ENCODE assay signal across 39 cellular contexts in the genomic region with DNA sequence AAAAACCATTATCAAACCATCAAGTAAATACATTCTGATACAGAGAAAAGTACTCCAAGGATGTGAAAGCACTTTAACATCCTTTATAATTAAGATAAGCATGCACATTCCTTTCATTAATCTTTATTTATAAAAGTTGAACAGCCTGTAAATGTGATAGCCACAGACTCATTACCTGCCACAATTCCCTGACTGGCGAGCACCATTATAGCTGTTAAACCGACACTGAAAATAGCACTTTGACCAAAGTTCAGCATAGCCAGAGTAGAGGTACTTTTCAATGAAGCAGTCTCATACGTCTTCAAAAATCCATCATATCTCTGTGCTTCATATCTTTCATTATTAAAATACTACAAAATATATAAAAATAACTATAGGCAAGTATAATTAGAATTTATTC.
"Had no signal": no experiment of that assay in that cellular context is flagged by ENCODE, and none has a peak within 500 bp of the region (broad histone marks: within the 10 kb centered on the region; RNA-seq: fewer than 3 reads in every experiment).

No MANE protein-coding gene starts in this region.

- H3K4me3 Mint-ChIP-seq: activated naive CD4-positive, alpha-beta T cell treated with anti-CD3 and anti-CD28 coated beads for 36 hours; activated naive CD4-positive, alpha-beta T cell treated with anti-CD3 and anti-CD28 coated beads, Interleukin-2, amount 10 ng/mL, durations not matched to agents 7 days and 5 days; activated naive CD4-positive, alpha-beta T cell treated with anti-CD3 and anti-CD28 coated beads, Interleukin-2, amount 50 U/mL, for 24 hours; activated naive CD8-positive, alpha-beta T cell; activated naive CD8-positive, alpha-beta T cell treated with anti-CD3 and anti-CD28 coated beads for 36 hours; activated naive CD8-positive, alpha-beta T cell treated with anti-CD3 and anti-CD28 coated beads, Interleukin-2, amount 10 ng/mL, durations not matched to agents 7 days and 5 days; activated naive CD8-positive, alpha-beta T cell treated with anti-CD3 and anti-CD28 coated beads, Interleukin-2, amount 50 U/mL, for 24 hours; activated T-cell treated with anti-CD3 and anti-CD28 coated beads, Interleukin-2, amount 50 U/mL, for 24 hours; activated T-cell treated with anti-CD3 and anti-CD28 coated beads, Interleukin-2, amount 50 U/mL, for 4 hours; activated T-cell treated with anti-CD3 and anti-CD28 coated beads, Interleukin-2, amount 50 U/mL, for 72 hours; activated T-helper 1 cell treated with anti-CD3 and anti-CD28 coated beads, Interleukin-12 subunit alpha, Interleukin-12 subunit beta, Interleukin-2, Interleukin-4 antibody, amounts not matched to agents 30 ng/mL and 10 ng/mL and 1 ng/mL, durations not matched to agents 14 hours and 24 hours and 36 hours; activated T-helper 17 cell treated with anti-CD3 and anti-CD28 coated beads, Interleukin-2, amount 50 U/mL, for 72 hours; brain; central memory CD8-positive, alpha-beta T cell had no signal

- FAIRE-seq: bronchial epithelial cell had no signal

- H3K4me1 ChIP-seq: adrenal gland, ascending aorta, breast epithelium had no signal

- H3K27me3 ChIP-seq: ascending aorta, brain microvascular endothelial cell, cardiac muscle cell had no signal

- H3K9me3 ChIP-seq: adrenal gland, ascending aorta, breast epithelium had no signal

- H3K4me3 ChIP-seq: adrenal gland, ascending aorta, breast epithelium, cardiac muscle cell had no signal

- H3K4me1 Mint-ChIP-seq: activated naive CD4-positive, alpha-beta T cell treated with anti-CD3 and anti-CD28 coated beads, Interleukin-2, amount 10 ng/mL, durations not matched to agents 7 days and 5 days; activated naive CD4-positive, alpha-beta T cell treated with anti-CD3 and anti-CD28 coated beads, Interleukin-2, amount 50 U/mL, for 24 hours; activated naive CD8-positive, alpha-beta T cell treated with anti-CD3 and anti-CD28 coated beads, Interleukin-2, amount 10 ng/mL, durations not matched to agents 7 days and 5 days; activated T-helper 17 cell treated with anti-CD3 and anti-CD28 coated beads, Interleukin-2, amount 50 U/mL, for 72 hours; brain; central memory CD8-positive, alpha-beta T cell had no signal

- H3K9me3 Mint-ChIP-seq: activated naive CD4-positive, alpha-beta T cell treated with anti-CD3 and anti-CD28 coated beads for 36 hours; activated naive CD4-positive, alpha-beta T cell treated with anti-CD3 and anti-CD28 coated beads, Interleukin-2, amount 10 ng/mL, durations not matched to agents 7 days and 5 days; activated naive CD4-positive, alpha-beta T cell treated with anti-CD3 and anti-CD28 coated beads, Interleukin-2, amount 50 U/mL, for 24 hours; activated naive CD4-positive, alpha-beta T cell treated with anti-CD3 and anti-CD28 coated beads, Interleukin-2, amount 50 U/mL, for 72 hours; activated naive CD8-positive, alpha-beta T cell treated with anti-CD3 and anti-CD28 coated beads for 36 hours; activated naive CD8-positive, alpha-beta T cell treated with anti-CD3 and anti-CD28 coated beads, Interleukin-2, amount 10 ng/mL, durations not matched to agents 7 days and 5 days; activated naive CD8-positive, alpha-beta T cell treated with anti-CD3 and anti-CD28 coated beads, Interleukin-2, amount 50 U/mL, for 24 hours; activated T-cell treated with anti-CD3 and anti-CD28 coated beads, Interleukin-2, amount 50 U/mL, for 24 hours; activated T-cell treated with anti-CD3 and anti-CD28 coated beads, Interleukin-2, amount 50 U/mL, for 4 hours; activated T-cell treated with anti-CD3 and anti-CD28 coated beads, Interleukin-2, amount 50 U/mL, for 72 hours; activated T-helper 1 cell treated with anti-CD3 and anti-CD28 coated beads, Interleukin-12 subunit alpha, Interleukin-12 subunit beta, Interleukin-2, Interleukin-4 antibody, amounts not matched to agents 30 ng/mL and 10 ng/mL and 1 ng/mL, durations not matched to agents 14 hours and 24 hours and 36 hours; activated T-helper 17 cell treated with anti-CD3 and anti-CD28 coated beads, Interleukin-2, amount 50 U/mL, for 72 hours; activated T-helper 2 cell treated with anti-CD3 and anti-CD28 coated beads, Interferon-gamma antibody, Interleukin-2, Interleukin-4, amounts not matched to agents 10 μg/mL and 5 μg/mL and 100 μg/mL, durations not matched to agents 14 hours and 24 hours and 36 hours; brain; central memory CD8-positive, alpha-beta T cell had no signal

- H3K27me3 Mint-ChIP-seq: activated naive CD4-positive, alpha-beta T cell treated with anti-CD3 and anti-CD28 coated beads, Interleukin-2, amount 10 ng/mL, durations not matched to agents 7 days and 5 days; activated naive CD4-positive, alpha-beta T cell treated with anti-CD3 and anti-CD28 coated beads, Interleukin-2, amount 50 U/mL, for 24 hours; activated naive CD8-positive, alpha-beta T cell; activated naive CD8-positive, alpha-beta T cell treated with anti-CD3 and anti-CD28 coated beads for 36 hours; activated naive CD8-positive, alpha-beta T cell treated with anti-CD3 and anti-CD28 coated beads, Interleukin-2, amount 10 ng/mL, durations not matched to agents 7 days and 5 days; activated naive CD8-positive, alpha-beta T cell treated with anti-CD3 and anti-CD28 coated beads, Interleukin-2, amount 50 U/mL, for 24 hours; activated T-helper 17 cell treated with anti-CD3 and anti-CD28 coated beads, Interleukin-2, amount 50 U/mL, for 72 hours; brain; central memory CD8-positive, alpha-beta T cell had no signal

- H3K36me3 ChIP-seq: adrenal gland, brain microvascular endothelial cell, cardiac muscle cell had no signal

- H3K27ac ChIP-seq: adrenal gland, ascending aorta, brain microvascular endothelial cell, breast epithelium, cardiac muscle cell had no signal

- DNase-seq: activated effector memory CD4-positive, alpha-beta T cell treated with anti-CD3 and anti-CD28 coated beads, Interleukin-2, amount 50 U/mL, for 16 hours; activated effector memory CD4-positive, alpha-beta T cell treated with Interleukin-2 at 50 U/mL for 16 hours; activated gamma-delta T cell; activated gamma-delta T cell treated with Interleukin-2 at 50 U/mL for 16 hours; activated naive CD4-positive, alpha-beta T cell; activated naive CD4-positive, alpha-beta T cell treated with anti-CD3 and anti-CD28 coated beads for 36 hours; activated naive CD4-positive, alpha-beta T cell treated with anti-CD3 and anti-CD28 coated beads, Interleukin-2, amount 10 ng/mL, durations not matched to agents 7 days and 5 days; activated naive CD4-positive, alpha-beta T cell treated with anti-CD3 and anti-CD28 coated beads, Interleukin-2, amount 50 U/mL, for 16 hours; activated naive CD4-positive, alpha-beta T cell treated with Interleukin-2 at 50 U/mL for 16 hours; activated naive CD8-positive, alpha-beta T cell treated with anti-CD3 and anti-CD28 coated beads for 36 hours; activated naive CD8-positive, alpha-beta T cell treated with anti-CD3 and anti-CD28 coated beads, Interleukin-2, amount 10 ng/mL, durations not matched to agents 7 days and 5 days; activated naive CD8-positive, alpha-beta T cell treated with anti-CD3 and anti-CD28 coated beads, Interleukin-2, amount 50 U/mL, for 24 hours; activated T-cell treated with anti-CD3 and anti-CD28 coated beads for 4 hours; activated T-cell treated with anti-CD3 and anti-CD28 coated beads, Interleukin-2, amount 50 U/mL, for 1 hour; activated T-cell treated with anti-CD3 and anti-CD28 coated beads, Interleukin-2, amount 50 U/mL, for 24 hours; activated T-cell treated with anti-CD3 and anti-CD28 coated beads, Interleukin-2, amount 50 U/mL, for 4 hours; activated T-cell treated with anti-CD3 and anti-CD28 coated beads, Interleukin-2, amount 50 U/mL, for 48 hours; activated T-cell treated with anti-CD3 and anti-CD28 coated beads, Interleukin-2, amount 50 U/mL, for 72 hours; adrenal gland; amniotic stem cell; amygdala; anterior cingulate cortex; aorta; brain microvascular endothelial cell; caudate nucleus; central memory CD4-positive, alpha-beta T cell; cerebellar nuclear complex had no signal

- ATAC-seq: activated naive CD4-positive, alpha-beta T cell treated with anti-CD3 and anti-CD28 coated beads, Interleukin-2, amount 50 U/mL, for 72 hours; activated naive CD8-positive, alpha-beta T cell treated with anti-CD3 and anti-CD28 coated beads, Interleukin-2, amount 50 U/mL, for 24 hours; activated T-cell treated with anti-CD3 and anti-CD28 coated beads, Interleukin-2, amount 50 U/mL, for 4 hours; activated T-cell treated with anti-CD3 and anti-CD28 coated beads, Interleukin-2, amount 50 U/mL, for 72 hours; activated T-helper 17 cell treated with anti-CD3 and anti-CD28 coated beads, Interleukin-2, amount 50 U/mL, for 72 hours had no signal

- H3K27ac Mint-ChIP-seq: activated naive CD4-positive, alpha-beta T cell treated with anti-CD3 and anti-CD28 coated beads for 36 hours; activated naive CD4-positive, alpha-beta T cell treated with anti-CD3 and anti-CD28 coated beads, Interleukin-2, amount 10 ng/mL, durations not matched to agents 7 days and 5 days; activated naive CD4-positive, alpha-beta T cell treated with anti-CD3 and anti-CD28 coated beads, Interleukin-2, amount 50 U/mL, for 24 hours; activated naive CD4-positive, alpha-beta T cell treated with anti-CD3 and anti-CD28 coated beads, Interleukin-2, amount 50 U/mL, for 72 hours; activated naive CD8-positive, alpha-beta T cell; activated naive CD8-positive, alpha-beta T cell treated with anti-CD3 and anti-CD28 coated beads for 36 hours; activated naive CD8-positive, alpha-beta T cell treated with anti-CD3 and anti-CD28 coated beads, Interleukin-2, amount 10 ng/mL, durations not matched to agents 7 days and 5 days; activated naive CD8-positive, alpha-beta T cell treated with anti-CD3 and anti-CD28 coated beads, Interleukin-2, amount 50 U/mL, for 24 hours; activated T-cell treated with anti-CD3 and anti-CD28 coated beads, Interleukin-2, amount 50 U/mL, for 24 hours; activated T-cell treated with anti-CD3 and anti-CD28 coated beads, Interleukin-2, amount 50 U/mL, for 72 hours; activated T-helper 1 cell treated with anti-CD3 and anti-CD28 coated beads, Interleukin-12 subunit alpha, Interleukin-12 subunit beta, Interleukin-2, Interleukin-4 antibody, amounts not matched to agents 30 ng/mL and 10 ng/mL and 1 ng/mL, durations not matched to agents 14 hours and 24 hours and 36 hours; activated T-helper 17 cell treated with anti-CD3 and anti-CD28 coated beads, Interleukin-2, amount 50 U/mL, for 72 hours; activated T-helper 2 cell treated with anti-CD3 and anti-CD28 coated beads, Interferon-gamma antibody, Interleukin-2, Interleukin-4, amounts not matched to agents 10 μg/mL and 5 μg/mL and 100 μg/mL, durations not matched to agents 14 hours and 24 hours and 36 hours; brain had no signal
